In genomic region chr17:63842540-63843386, GRCh38 we compare ENCODE assay signal across 1 cellular context.
TF ChIP-seq lines count a peak whose summit lies in the region.

Gene SMARCD2, minus strand, starts transcription at chr17:63842685. Its CDS starts 11 bp downstream, at chr17:63842674.

TF ChIP-seq in GM12878, 131 proteins besides CTCF, POLR2A, EP300 and RAD21 (continued from another document and continues in another):
- TF ChIP-seq USF2 (IDR thresholded peaks at IDR 0.05; ENCODE audit: borderline replicate concordance, low read depth, low read length) (no peak), ATF7 (IDR thresholded peaks at IDR 0.05; ENCODE audit: low read depth) (no peak), SMAD1 (IDR thresholded peaks at IDR 0.05; ENCODE audit: low read depth, partially characterized antibody) (no peak), NFIC (IDR thresholded peaks at IDR 0.05; ENCODE audit: low read depth, low read length) (peak; percentile 11; the same call in 1 of the 2 replicates), HDAC2 (IDR thresholded peaks at IDR 0.05) (no peak), MXI1 (IDR thresholded peaks at IDR 0.05; ENCODE audit: low read depth, low read length) (peak; percentile 79), SMARCA5 (IDR thresholded peaks at IDR 0.05) (peak; percentile 96), NKRF (conservative IDR thresholded peaks at IDR 0.05) (peak; percentile 92), YBX1 (IDR thresholded peaks at IDR 0.05) (no peak), BHLHE40 (IDR thresholded peaks at IDR 0.05; ENCODE audit: borderline replicate concordance in 1 of 2, low read depth in 2 of 2, low read length in 1 of 2) (peak; percentile 27 to 70; a peak in 3 of 4 replicates), CREB1 (IDR thresholded peaks at IDR 0.05; ENCODE audit: low read depth) (peak; percentile 63), WRNIP1 (IDR thresholded peaks at IDR 0.05; ENCODE audit: borderline replicate concordance, low read depth, low read length) (0 out of 2 replicates have a peak, but pooled peaks have one; percentile 44), ZBTB40 (IDR thresholded peaks at IDR 0.05; ENCODE audit: borderline replicate concordance) (peak; percentile 90), POLR2AphosphoS2 (IDR thresholded peaks at IDR 0.05; ENCODE audit: low read depth, low read length) (peak; percentile 58; the same call in 1 of the 2 replicates), SRF (IDR thresholded peaks at IDR 0.05; ENCODE audit: low read depth in 2 of 2, low read length in 2 of 2) (peak in 1 of 2 experiments; percentile 50; a peak in 1 of 4 replicates), JUNB (IDR thresholded peaks at IDR 0.05) (peak; percentile 13; the same call in 1 of the 2 replicates), TCF7 (IDR thresholded peaks at IDR 0.05; ENCODE audit: borderline replicate concordance) (peak; percentile 71), ZBTB11 (CRISPR knock-in tag; IDR thresholded peaks at IDR 0.05) (peak; percentile 66), CHD2 (IDR thresholded peaks at IDR 0.05; ENCODE audit: borderline replicate concordance, low read depth, low read length) (peak; percentile 96), ZNF207 (IDR thresholded peaks at IDR 0.05; ENCODE audit: borderline replicate concordance) (peak; percentile 99), NRF1 (conservative IDR thresholded peaks at IDR 0.05; ENCODE audit: low read depth, low read length) (no peak), MEF2A (IDR thresholded peaks at IDR 0.05; ENCODE audit: insufficient read depth, low read depth, low read length) (0 out of 2 replicates have a peak, but pooled peaks have one; percentile 25), CEBPZ (IDR thresholded peaks at IDR 0.05; ENCODE audit: low read depth, low read length) (no peak), IKZF2 (IDR thresholded peaks at IDR 0.05) (peak; percentile 81 to 82), MLLT1 (IDR thresholded peaks at IDR 0.05) (peak; percentile 72; the same call in 1 of the 2 replicates), CHD4 (IDR thresholded peaks at IDR 0.05) (no peak), MYC (IDR thresholded peaks at IDR 0.05; ENCODE audit: insufficient read depth, insufficient read length, insufficient replicate concordance, low read length, severe bottlenecking) (no peak), GATAD2B (conservative IDR thresholded peaks at IDR 0.05; ENCODE audit: low read depth) (peak; percentile 98), STAT1 (conservative IDR thresholded peaks at IDR 0.05) (peak; percentile 95), IRF5 (IDR thresholded peaks at IDR 0.05; ENCODE audit: borderline replicate concordance) (0 out of 2 replicates have a peak, but pooled peaks have one; percentile 3), PAX5 (IDR thresholded peaks at IDR 0.05; ENCODE audit: borderline replicate concordance, low read depth, low read length) (peak; percentile 57), MAX (IDR thresholded peaks at IDR 0.05; ENCODE audit: low read depth, low read length) (0 out of 2 replicates have a peak, but pooled peaks have one; percentile 5), MTA3 (IDR thresholded peaks at IDR 0.05; ENCODE audit: borderline replicate concordance, low read length) (no peak), RUNX3 (IDR thresholded peaks at IDR 0.05; ENCODE audit: low read length) (peak; percentile 88), HSF1 (IDR thresholded peaks at IDR 0.05; ENCODE audit: low read depth, low read length) (peak; percentile 72), RAD51 (IDR thresholded peaks at IDR 0.05) (no peak)
